ENCODE assay signal across 19 cellular contexts in the genomic region with DNA sequence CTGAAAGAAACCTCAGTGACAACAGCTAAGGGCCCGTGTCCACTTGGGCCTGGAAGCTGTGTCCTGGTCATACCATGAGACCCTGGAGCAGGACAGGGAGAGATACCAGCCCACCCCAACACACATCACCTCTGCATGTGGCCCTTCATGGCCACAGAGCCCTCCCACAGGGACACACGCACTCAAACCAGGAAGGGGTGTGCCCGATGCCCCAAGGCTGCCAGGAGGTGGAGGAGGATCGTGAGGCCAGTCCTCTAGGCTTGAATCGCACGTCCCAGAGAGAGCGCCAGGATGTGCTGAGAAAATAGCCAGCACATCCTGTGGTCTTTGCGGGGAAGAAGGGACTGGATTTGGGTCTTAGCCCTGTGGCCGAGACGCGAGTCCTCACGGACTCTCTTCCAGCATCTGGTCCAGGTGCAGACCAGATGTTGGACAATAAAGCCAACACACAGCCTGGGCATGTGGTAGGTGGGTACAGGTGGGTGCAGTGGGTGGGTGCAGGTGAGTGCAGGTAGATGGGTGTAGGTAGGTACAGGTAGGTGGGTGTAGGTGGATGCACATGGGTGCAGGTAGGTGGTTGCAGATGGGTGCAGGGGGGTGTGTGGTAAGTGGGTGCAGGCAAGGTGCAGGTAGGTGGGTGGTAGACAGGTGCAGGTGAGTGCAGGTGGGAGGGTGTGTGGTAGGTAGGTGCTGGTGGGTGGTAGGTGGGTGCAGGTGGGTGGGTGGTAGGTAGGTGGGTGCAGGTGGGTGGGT.
DNase-seq lines count a peak whose midpoint lies in the region; TF ChIP-seq lines count a peak whose summit lies in the region.
"Had no signal": no experiment of that assay in that cellular context is flagged by ENCODE, and none has a peak within 500 bp of the region (broad histone marks: within the 10 kb centered on the region; RNA-seq: fewer than 3 reads in every experiment).

No MANE protein-coding gene starts in this region.

- peaks cover 15% of the 10 kb centered on the region for H4K20me1 ChIP-seq in osteoblast (ENCODE audit: insufficient read depth, low read length)

- H3K27me3 ChIP-seq in osteoblast (ENCODE audit: insufficient read depth, low read length): peaks cover 30% of the 10 kb centered on the region
- H3K27me3 ChIP-seq: MG63 had no signal

- TF ChIP-seq POLR2A in NB4 (IDR thresholded peaks at IDR 0.05; ENCODE audit: extremely low read depth, insufficient read length): no peak

- TF ChIP-seq CTCF in NB4 (IDR thresholded peaks at IDR 0.05; ENCODE audit: low read depth, low read length) (no peak), osteoblast (IDR thresholded peaks at IDR 0.05; ENCODE audit: extremely low read depth, low read depth, low read length) (no peak)

- H3K9me3 ChIP-seq in osteoblast (ENCODE audit: low read depth, low read length): no peaks in the 10 kb centered on the region
- H3K9me3 ChIP-seq: MG63, SK-N-SH had no signal

- no peak overlapping the region for H2AFZ ChIP-seq in osteoblast (ENCODE audit: low read length)

- H3K4me3 ChIP-seq in NB4 (ENCODE audit: low read depth, low read length): no peak overlapping the region
- H3K4me3 ChIP-seq in osteoblast (ENCODE audit: insufficient read depth, low read length): no peak overlapping the region
- H3K4me3 ChIP-seq: MG63 had no signal

- peak; percentile 17 for DNase-seq in ELR (ENCODE audit: low read depth)
- peak; percentile 40 for DNase-seq in NB4 (ENCODE audit: low read depth)
- DNase-seq in caudate nucleus (lab: John Stamatoyannopoulos, UW): no peak
- peak; percentile 71 for DNase-seq in osteoblast (ENCODE audit: insufficient read length, low spot score, missing footprints)
- no peak for DNase-seq in SHP77 treated with DMSO at 0.1 percent for 48 hours (lab: John Stamatoyannopoulos, UW)
- no peak for DNase-seq in SK-N-DZ (ENCODE audit: low spot score)
- DNase-seq in amygdala (lab: John Stamatoyannopoulos, UW): no peak
- no peak for DNase-seq in activated CD4-positive, alpha-beta T cell treated with anti-CD3 and anti-CD28 coated beads for 1 hour
- DNase-seq: CD8-positive, alpha-beta memory T cell; DMS 273 treated with DMSO at 0.1 percent for 48 hours; DMS79; MG63; NCI-H1694; NCI-H2029 treated with DMSO at 0.1 percent for 48 hours; NCI-H2227 treated with DMSO at 0.1 percent for 48 hours; NCI-H526 treated with DMSO at 0.1 percent for 48 hours; SIG-M5; SK-N-SH had no signal

- H3K4me1 ChIP-seq in osteoblast (ENCODE audit: insufficient read depth, low read length): peaks cover 12% of the 10 kb centered on the region

- H3K79me2 ChIP-seq in osteoblast (ENCODE audit: insufficient read depth, low read length): no peaks in the 10 kb centered on the region

- H3K27ac ChIP-seq in caudate nucleus (ENCODE audit: low read depth, low read length): peak overlapping the region; percentile 46
- no peak overlapping the region for H3K27ac ChIP-seq in osteoblast (ENCODE audit: low read depth, low read length)
- H3K27ac ChIP-seq: RWPE1 had no signal

- H3K4me2 ChIP-seq in osteoblast (ENCODE audit: insufficient read depth, low read length): no peak overlapping the region
- H3K4me2 ChIP-seq: SK-N-SH had no signal

- H3K36me3 ChIP-seq in osteoblast (ENCODE audit: insufficient read depth, low read length): no peaks in the 10 kb centered on the region
- H3K36me3 ChIP-seq: MG63 had no signal

Comparison
In these comparisons a context has a peak if more than half of its experiments do, and no peak if none do; other contexts are left out.
1. DNase-seq: peak in ELR (single experiment), NB4 (single experiment) and osteoblast (single experiment); none in caudate nucleus (0 of 61), SHP77 treated with DMSO at 0.1 percent for 48 hours (single experiment), SK-N-DZ (single experiment), amygdala (0 of 56) and activated CD4-positive, alpha-beta T cell treated with anti-CD3 and anti-CD28 coated beads for 1 hour (single experiment).